19 cellular contexts compared by ENCODE assay signal in the genomic region with DNA sequence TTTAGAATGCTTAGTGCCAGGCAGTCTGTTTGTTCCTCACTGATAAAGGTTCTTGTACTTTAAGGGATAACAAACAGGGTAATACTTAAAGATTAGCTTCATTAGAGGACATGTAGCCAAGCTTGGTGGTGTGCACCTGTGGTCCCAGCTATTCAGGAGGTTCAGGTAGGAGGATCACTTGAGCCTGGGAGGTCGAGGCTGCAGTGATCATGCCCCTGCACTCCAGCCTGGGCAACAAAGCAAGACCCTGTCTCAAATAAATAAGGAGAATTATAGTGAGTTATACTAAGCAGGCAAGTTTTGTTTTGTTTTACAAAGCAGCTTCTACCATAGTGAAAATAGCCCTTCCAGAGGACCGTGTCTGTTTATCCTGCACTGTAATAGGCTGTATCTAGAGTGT. TPM values are rescaled to one million over a fixed set of nuclear protein-coding genes. Genes with fewer than 3 reads are reported as not detected.
DNase-seq lines count a peak whose midpoint lies in the region; ATAC-seq, FAIRE-seq and TF ChIP-seq lines count a peak whose summit lies in the region.
"Had no signal": no experiment of that assay in that cellular context is flagged by ENCODE, and none has a peak within 500 bp of the region (broad histone marks: within the 10 kb centered on the region; RNA-seq: fewer than 3 reads in every experiment).

No MANE protein-coding gene starts in this region.

- H3K27me3 ChIP-seq in RWPE2 (ENCODE audit: insufficient read depth, poor library complexity, severe bottlenecking) (no peaks in the 10 kb centered on the region), HepG2 (ENCODE audit: control insufficient read depth in 1 of 2, insufficient read depth in 2 of 2, low read length in 2 of 2) (no peaks in the 10 kb centered on the region; a peak in 1 of 5 replicates), skeletal muscle satellite cell (ENCODE audit: control insufficient read depth, insufficient read depth, low read length) (no peaks in the 10 kb centered on the region)
- H3K27me3 ChIP-seq: Peyer's patch had no signal

- BruUV-seq in HepG2 (replicated peaks; lab: Mats Ljungman, UMichigan), result no TSS peak

- H2AFZ ChIP-seq in HepG2 (ENCODE audit: low read length), result no peak overlapping the region

- TF ChIP-seq CTCF in RWPE2 (IDR thresholded peaks at IDR 0.05; ENCODE audit: poor library complexity, severe bottlenecking) (no peak), HepG2 (CRISPR knock-in tag; IDR thresholded peaks at IDR 0.05) (no peak), coronary artery (IDR thresholded peaks at IDR 0.05) (no peak)

- no peak overlapping the region for H3K27ac Mint-ChIP-seq in activated naive CD4-positive, alpha-beta T cell treated with anti-CD3 and anti-CD28 coated beads, Interleukin-2, amount 50 U/mL, for 24 hours

- peaks cover 45% of the 10 kb centered on the region for H3K4me1 ChIP-seq in RWPE2 (ENCODE audit: insufficient read depth, poor library complexity, severe bottlenecking)
- H3K4me1 ChIP-seq in HepG2 (ENCODE audit: insufficient read depth, low read length), result peaks cover 64% of the 10 kb centered on the region
- peaks cover 28% of the 10 kb centered on the region for H3K4me1 ChIP-seq in skeletal muscle satellite cell (ENCODE audit: control insufficient read depth, insufficient read depth, low read length)

- no peak overlapping the region for H3K4me3 ChIP-seq in RWPE2 (ENCODE audit: severe bottlenecking)
- H3K4me3 ChIP-seq in HepG2 (replicated peaks in 1 of 3; ENCODE audit: insufficient read depth in 1 of 3, low read depth in 2 of 3, low read length in 3 of 3), result no peak overlapping the region
- no peak overlapping the region for H3K4me3 ChIP-seq in skeletal muscle satellite cell (ENCODE audit: low read length)
- no peak overlapping the region for H3K4me3 ChIP-seq in coronary artery
- H3K4me3 ChIP-seq: Peyer's patch had no signal

- TF ChIP-seq POLR2A in HepG2 (IDR thresholded peaks at IDR 0.05; ENCODE audit: insufficient read depth in 1 of 2, low read depth in 2 of 2, low read length in 2 of 2), result no peak

- peaks cover 2% of the 10 kb centered on the region for H3K36me3 Mint-ChIP-seq in activated naive CD4-positive, alpha-beta T cell treated with anti-CD3 and anti-CD28 coated beads, Interleukin-2, amount 50 U/mL, for 24 hours

- no peak for FAIRE-seq in HepG2 (lab: Jason Lieb, UNC)
- FAIRE-seq: GM12891 had no signal

- H3K9ac ChIP-seq in HepG2 (ENCODE audit: insufficient read depth, low read depth, low read length), result no peak overlapping the region
- no peak overlapping the region for H3K9ac ChIP-seq in skeletal muscle satellite cell (ENCODE audit: low read depth, low read length)

- DNase-seq in activated naive CD4-positive, alpha-beta T cell (lab: John Stamatoyannopoulos, UW), result no peak
- no peak for DNase-seq in RWPE2 (ENCODE audit: low spot score)
- no peak for DNase-seq in HepG2 (ENCODE audit: low spot score)
- DNase-seq in left colon, result no peak
- no peak for DNase-seq in HEK293T (ENCODE audit: extremely low spot score)
- DNase-seq in coronary artery (ENCODE audit: low spot score), result no peak
- DNase-seq: NCI-H1417, NCI-H1930, NCI-H2171, NCI-H446 treated with DMSO at 0.1 percent for 48 hours, NCI-H748 treated with DMSO at 0.1 percent for 48 hours, Peyer's patch, SIG-M5 had no signal

- H3K36me3 ChIP-seq in RWPE2 (ENCODE audit: low read depth), result peaks cover 40% of the 10 kb centered on the region
- peaks cover 9 to 28% of the 10 kb centered on the region in 2 experiments for H3K36me3 ChIP-seq in HepG2 (replicated peaks in 1 of 2; ENCODE audit: control insufficient read depth in 1 of 2, insufficient read depth in 2 of 2, low read length in 2 of 2)
- H3K36me3 ChIP-seq in skeletal muscle satellite cell (ENCODE audit: insufficient read depth, low read length), result no peaks in the 10 kb centered on the region

- H3K27me3 Mint-ChIP-seq in activated naive CD4-positive, alpha-beta T cell treated with anti-CD3 and anti-CD28 coated beads, Interleukin-2, amount 50 U/mL, for 24 hours, result no peaks in the 10 kb centered on the region

- POLR2A ChIA-PET in HepG2 (lab: Yijun Ruan, JAX) (interaction anchor here (1.1 to 1.5 kb wide), 2 partner anchors 37 to 243 kb away, joined by 3 read pairs; no protein-coding TSS in a partner anchor), HEK293T (lab: Yijun Ruan, JAX) (interaction anchor here (0.6 kb wide), 1 partner anchor 1364 kb away, joined by 4 read pairs; no protein-coding TSS in a partner anchor)

- ATAC-seq in RWPE2 (ENCODE audit: low read depth) (no peak), HepG2 (peak; percentile 39), left colon (no peak)
- ATAC-seq: HCT116 had no signal

- no peaks in the 10 kb centered on the region for H3K9me3 Mint-ChIP-seq in activated naive CD4-positive, alpha-beta T cell treated with anti-CD3 and anti-CD28 coated beads, Interleukin-2, amount 50 U/mL, for 24 hours

- in situ Hi-C loops in HepG2 (cut with HindIII; ENCODE audit: extremely low pct_ligation_motif_present, low pct_unique_long_range_greater_than_20kb), result loop anchor here (25.0 kb wide), 1 partner anchor 1003 kb away; no protein-coding TSS in a partner anchor

- H3K9me3 ChIP-seq in RWPE2 (ENCODE audit: severe bottlenecking) (no peaks in the 10 kb centered on the region), HepG2 (ENCODE audit: low read length) (no peaks in the 10 kb centered on the region), skeletal muscle satellite cell (replicated peaks; ENCODE audit: low read length) (no peaks in the 10 kb centered on the region)
- H3K9me3 ChIP-seq: Peyer's patch had no signal

- peaks cover 71% of the 10 kb centered on the region for H4K20me1 ChIP-seq in HepG2 (ENCODE audit: insufficient read depth, low read length)

- CTCF ChIA-PET in HepG2 (lab: Yijun Ruan, JAX; ENCODE audit: low intra/inter-chr PET ratio, low total read pairs) (no interaction called here), HEK293T (lab: Yijun Ruan, JAX) (no interaction called here)

- H3K4me2 ChIP-seq in HepG2 (ENCODE audit: low read depth, low read length) (peak overlapping the region; percentile 49), skeletal muscle satellite cell (ENCODE audit: low read length) (peak overlapping the region; percentile 68)

- H3K27ac ChIP-seq in RWPE2 (ENCODE audit: poor library complexity, severe bottlenecking) (peak overlapping the region; percentile 75), HepG2 (ENCODE audit: extremely low read length, insufficient read depth, low read length) (peak overlapping the region; percentile 25), coronary artery (no peak overlapping the region)
- H3K27ac ChIP-seq: HL-60, Peyer's patch had no signal

- peak overlapping the region; percentile 4 for H3K4me3 Mint-ChIP-seq in activated naive CD4-positive, alpha-beta T cell treated with anti-CD3 and anti-CD28 coated beads, Interleukin-2, amount 50 U/mL, for 24 hours
- H3K4me3 Mint-ChIP-seq: CD14-positive monocyte had no signal

- H3K4me1 Mint-ChIP-seq in activated naive CD4-positive, alpha-beta T cell treated with anti-CD3 and anti-CD28 coated beads, Interleukin-2, amount 50 U/mL, for 24 hours, result peaks cover 62% of the 10 kb centered on the region

- peaks cover 88% of the 10 kb centered on the region for H3K79me2 ChIP-seq in HepG2 (ENCODE audit: insufficient read depth, low read length)

- TF ChIP-seq EP300 in HepG2 (IDR thresholded peaks at IDR 0.05; ENCODE audit: low read depth in 2 of 2, low read length in 2 of 2), result no peak
- TF ChIP-seq EP300 in HepG2 (CRISPR knock-in tag; IDR thresholded peaks at IDR 0.05; ENCODE audit: borderline replicate concordance), result no peak

- intact Hi-C loops in HepG2 (cut with micrococcal nuclease; ENCODE audit: unreplicated experiment), result no loop called here
- intact Hi-C loops in left colon (cut with DNase I, micrococcal nuclease), result no loop called here

- TF ChIP-seq RAD21 in HepG2 (CRISPR knock-in tag; IDR thresholded peaks at IDR 0.05), result no peak

- 72% methylated on average over 2 of the region's 2 CpGs for WGBS in HepG2 (ENCODE audit: low lambda C conversion rate)

RNA-seq across cellular contexts. Expression of a gene that starts 5.8 kb away (rescaled TPM):
- total RNA-seq in HepG2 (2016; rRNA removed; fragmentation: Illumina TruSeq; extraction: Trizol), result 32.7 and 50.9 TPM in 2 replicates
- total RNA-seq in HepG2 (2016; cell fraction: cytosol; rRNA removed; fragmentation: Illumina TruSeq; extraction: Trizol; ENCODE audit: low read depth), result 1.9 and 2.0 TPM in 2 replicates
- total RNA-seq in HepG2 (2016; cell fraction: insoluble cytoplasmic fraction; rRNA removed; fragmentation: Illumina TruSeq; extraction: Trizol), result 33.2 and 47.1 TPM in 2 replicates
- total RNA-seq in HepG2 (2016; cell fraction: membrane; rRNA removed; fragmentation: Illumina TruSeq; extraction: Trizol), result 13.2 and 15.1 TPM in 2 replicates
- total RNA-seq in HepG2 (2016; cell fraction: nucleus; rRNA removed; fragmentation: Illumina TruSeq; extraction: Trizol), result 46.9 and 47.2 TPM in 2 replicates
- polyA plus RNA-seq in HepG2 (2011; rRNA removed), result 19.4 and 26.6 TPM in 2 replicates
- 6.7 and 13.3 TPM in 2 replicates for polyA plus RNA-seq in HepG2 (2011; cell fraction: cytosol; rRNA removed)
- 19.4 and 23.3 TPM in 2 replicates for polyA plus RNA-seq in HepG2 (2011; cell fraction: nucleus; rRNA removed)
- polyA plus RNA-seq in HepG2 (2012), result 27.3 and 31.3 TPM in 2 replicates
- 1.0 and 1.2 TPM in 2 replicates for polyA plus RNA-seq in HepG2 (2016; cell fraction: cytosol; fragmentation: Illumina TruSeq; extraction: Trizol; ENCODE audit: low read depth)
- polyA plus RNA-seq in HepG2 (2016; cell fraction: insoluble cytoplasmic fraction; fragmentation: Illumina TruSeq; extraction: Trizol; ENCODE audit: low read depth), result 37.4 and 42.1 TPM in 2 replicates
- 5.2 and 5.9 TPM in 2 replicates for polyA plus RNA-seq in HepG2 (2016; cell fraction: membrane; fragmentation: Illumina TruSeq; extraction: Trizol; ENCODE audit: low read depth)
- 48.6 and 49.3 TPM in 2 replicates for polyA plus RNA-seq in HepG2 (2016; cell fraction: nucleus; fragmentation: Illumina TruSeq; extraction: Trizol; ENCODE audit: insufficient read depth, low read depth)
- 3.5 and 13.6 TPM in 2 replicates for polyA minus RNA-seq in HepG2 (2011; rRNA and poly(A)+ RNA removed; ENCODE audit: low replicate concordance)
- polyA minus RNA-seq in HepG2 (2011; cell fraction: cytosol; rRNA and poly(A)+ RNA removed), result 39.7 and 46.7 TPM in 2 replicates
- polyA minus RNA-seq in HepG2 (2011; cell fraction: nucleus; rRNA and poly(A)+ RNA removed), result 68.9 and 74.0 TPM in 2 replicates
- total RNA-seq in skeletal muscle satellite cell (2012; rRNA removed), result 9.0 and 10.6 TPM in 2 replicates
- total RNA-seq in left colon, result 10 to 100 TPM; 15.2 to 17.4 TPM

RNA-seq across cellular contexts. Expression of a gene that starts 13.7 kb away (rescaled TPM):
- total RNA-seq in HepG2 (2016; rRNA removed; fragmentation: Illumina TruSeq; extraction: Trizol) (15.6 and 17.2 TPM in 2 replicates), left colon (10 to 100 TPM; 10.2 to 13.8 TPM)
- total RNA-seq in HepG2 (2016; cell fraction: cytosol; rRNA removed; fragmentation: Illumina TruSeq; extraction: Trizol; ENCODE audit: low read depth), result 6.3 and 6.6 TPM in 2 replicates
- 16.0 and 16.7 TPM in 2 replicates for total RNA-seq in HepG2 (2016; cell fraction: insoluble cytoplasmic fraction; rRNA removed; fragmentation: Illumina TruSeq; extraction: Trizol)
- total RNA-seq in HepG2 (2016; cell fraction: membrane; rRNA removed; fragmentation: Illumina TruSeq; extraction: Trizol), result 7.7 and 8.6 TPM in 2 replicates
- total RNA-seq in HepG2 (2016; cell fraction: nucleus; rRNA removed; fragmentation: Illumina TruSeq; extraction: Trizol), result 27.1 and 28.7 TPM in 2 replicates
- polyA plus RNA-seq in HepG2 (2011; rRNA removed), result 19.3 and 19.6 TPM in 2 replicates
- 4.8 and 7.9 TPM in 2 replicates for polyA plus RNA-seq in HepG2 (2011; cell fraction: cytosol; rRNA removed)
- polyA plus RNA-seq in HepG2 (2011; cell fraction: nucleus; rRNA removed), result 35.5 and 54.9 TPM in 2 replicates
- 16.8 and 17.5 TPM in 2 replicates for polyA plus RNA-seq in HepG2 (2012)
- 0.74 and 0.86 TPM in 2 replicates for polyA plus RNA-seq in HepG2 (2016; cell fraction: cytosol; fragmentation: Illumina TruSeq; extraction: Trizol; ENCODE audit: low read depth)
- polyA plus RNA-seq in HepG2 (2016; cell fraction: insoluble cytoplasmic fraction; fragmentation: Illumina TruSeq; extraction: Trizol; ENCODE audit: low read depth), result 10.7 and 14.7 TPM in 2 replicates
- polyA plus RNA-seq in HepG2 (2016; cell fraction: membrane; fragmentation: Illumina TruSeq; extraction: Trizol; ENCODE audit: low read depth), result 2.3 and 2.6 TPM in 2 replicates
- 31.5 and 36.7 TPM in 2 replicates for polyA plus RNA-seq in HepG2 (2016; cell fraction: nucleus; fragmentation: Illumina TruSeq; extraction: Trizol; ENCODE audit: insufficient read depth, low read depth)
- 5.9 and 10.4 TPM in 2 replicates for polyA minus RNA-seq in HepG2 (2011; rRNA and poly(A)+ RNA removed; ENCODE audit: low replicate concordance)
- 8.7 and 9.6 TPM in 2 replicates for polyA minus RNA-seq in HepG2 (2011; cell fraction: cytosol; rRNA and poly(A)+ RNA removed)
- polyA minus RNA-seq in HepG2 (2011; cell fraction: nucleus; rRNA and poly(A)+ RNA removed), result 82.9 and 109 TPM in 2 replicates
- total RNA-seq in skeletal muscle satellite cell (2012; rRNA removed), result 7.9 and 9.8 TPM in 2 replicates

Comparison
In these comparisons a context has a peak if more than half of its experiments do, and no peak if none do; other contexts are left out.
1. H3K27ac ChIP-seq: peak in RWPE2 (single experiment) and HepG2 (single experiment); none in coronary artery (0 of 2).